In genomic region chr1:234817313-234818039, GRCh38 we compare ENCODE assay signal across 1 cellular context.
A peak's percentile ranks its signal among the peaks of the same experiment; 100 is the strongest.
TF ChIP-seq lines count a peak whose summit lies in the region.
"Not testable (repeated sequence)": the region's sequence is repeated elsewhere in the genome, so short reads cannot be mapped to it uniquely, and the experiment has no call there.

No MANE protein-coding gene starts in this region.

TF ChIP-seq in HepG2, 621 proteins besides CTCF, POLR2A, EP300 and RAD21 (continued from another document and continues in another):
- TF ChIP-seq, protein P1, sequence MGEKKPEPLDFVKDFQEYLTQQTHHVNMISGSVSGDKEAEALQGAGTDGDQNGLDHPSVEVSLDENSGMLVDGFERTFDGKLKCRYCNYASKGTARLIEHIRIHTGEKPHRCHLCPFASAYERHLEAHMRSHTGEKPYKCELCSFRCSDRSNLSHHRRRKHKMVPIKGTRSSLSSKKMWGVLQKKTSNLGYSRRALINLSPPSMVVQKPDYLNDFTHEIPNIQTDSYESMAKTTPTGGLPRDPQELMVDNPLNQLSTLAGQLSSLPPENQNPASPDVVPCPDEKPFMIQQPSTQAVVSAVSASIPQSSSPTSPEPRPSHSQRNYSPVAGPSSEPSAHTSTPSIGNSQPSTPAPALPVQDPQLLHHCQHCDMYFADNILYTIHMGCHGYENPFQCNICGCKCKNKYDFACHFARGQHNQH (CRISPR knock-in tag; IDR thresholded peaks at IDR 0.05), result peak; percentile 41; the same call in 1 of the 2 replicates
- peak; percentile 86 for TF ChIP-seq MED1 (CRISPR knock-in tag; IDR thresholded peaks at IDR 0.05)
- peak; percentile 55 for TF ChIP-seq ERF (CRISPR knock-in tag; IDR thresholded peaks at IDR 0.05)
- peak; percentile 72 for TF ChIP-seq HNRNPUL1 (IDR thresholded peaks at IDR 0.05; ENCODE audit: low read depth, low read length)
- peak; percentile 97 for TF ChIP-seq DRAP1 (CRISPR knock-in tag; IDR thresholded peaks at IDR 0.05)
- TF ChIP-seq GATAD2A (CRISPR knock-in tag; IDR thresholded peaks at IDR 0.05), result peak; percentile 58
- peak; percentile 64; the same call in 1 of the 2 replicates for TF ChIP-seq ZNF281 (CRISPR knock-in tag; IDR thresholded peaks at IDR 0.05; ENCODE audit: borderline replicate concordance)
- peak; percentile 86 for TF ChIP-seq ARID3A (IDR thresholded peaks at IDR 0.05; ENCODE audit: low read depth, low read length)
- TF ChIP-seq, protein P2, sequence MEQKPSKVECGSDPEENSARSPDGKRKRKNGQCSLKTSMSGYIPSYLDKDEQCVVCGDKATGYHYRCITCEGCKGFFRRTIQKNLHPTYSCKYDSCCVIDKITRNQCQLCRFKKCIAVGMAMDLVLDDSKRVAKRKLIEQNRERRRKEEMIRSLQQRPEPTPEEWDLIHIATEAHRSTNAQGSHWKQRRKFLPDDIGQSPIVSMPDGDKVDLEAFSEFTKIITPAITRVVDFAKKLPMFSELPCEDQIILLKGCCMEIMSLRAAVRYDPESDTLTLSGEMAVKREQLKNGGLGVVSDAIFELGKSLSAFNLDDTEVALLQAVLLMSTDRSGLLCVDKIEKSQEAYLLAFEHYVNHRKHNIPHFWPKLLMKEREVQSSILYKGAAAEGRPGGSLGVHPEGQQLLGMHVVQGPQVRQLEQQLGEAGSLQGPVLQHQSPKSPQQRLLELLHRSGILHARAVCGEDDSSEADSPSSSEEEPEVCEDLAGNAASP (CRISPR knock-in tag; IDR thresholded peaks at IDR 0.05; ENCODE audit: borderline replicate concordance), result peak; percentile 46; the same call in 1 of the 2 replicates
- peak; percentile 78 for TF ChIP-seq FOXP4 (CRISPR knock-in tag; IDR thresholded peaks at IDR 0.05)
- TF ChIP-seq, protein P3, sequence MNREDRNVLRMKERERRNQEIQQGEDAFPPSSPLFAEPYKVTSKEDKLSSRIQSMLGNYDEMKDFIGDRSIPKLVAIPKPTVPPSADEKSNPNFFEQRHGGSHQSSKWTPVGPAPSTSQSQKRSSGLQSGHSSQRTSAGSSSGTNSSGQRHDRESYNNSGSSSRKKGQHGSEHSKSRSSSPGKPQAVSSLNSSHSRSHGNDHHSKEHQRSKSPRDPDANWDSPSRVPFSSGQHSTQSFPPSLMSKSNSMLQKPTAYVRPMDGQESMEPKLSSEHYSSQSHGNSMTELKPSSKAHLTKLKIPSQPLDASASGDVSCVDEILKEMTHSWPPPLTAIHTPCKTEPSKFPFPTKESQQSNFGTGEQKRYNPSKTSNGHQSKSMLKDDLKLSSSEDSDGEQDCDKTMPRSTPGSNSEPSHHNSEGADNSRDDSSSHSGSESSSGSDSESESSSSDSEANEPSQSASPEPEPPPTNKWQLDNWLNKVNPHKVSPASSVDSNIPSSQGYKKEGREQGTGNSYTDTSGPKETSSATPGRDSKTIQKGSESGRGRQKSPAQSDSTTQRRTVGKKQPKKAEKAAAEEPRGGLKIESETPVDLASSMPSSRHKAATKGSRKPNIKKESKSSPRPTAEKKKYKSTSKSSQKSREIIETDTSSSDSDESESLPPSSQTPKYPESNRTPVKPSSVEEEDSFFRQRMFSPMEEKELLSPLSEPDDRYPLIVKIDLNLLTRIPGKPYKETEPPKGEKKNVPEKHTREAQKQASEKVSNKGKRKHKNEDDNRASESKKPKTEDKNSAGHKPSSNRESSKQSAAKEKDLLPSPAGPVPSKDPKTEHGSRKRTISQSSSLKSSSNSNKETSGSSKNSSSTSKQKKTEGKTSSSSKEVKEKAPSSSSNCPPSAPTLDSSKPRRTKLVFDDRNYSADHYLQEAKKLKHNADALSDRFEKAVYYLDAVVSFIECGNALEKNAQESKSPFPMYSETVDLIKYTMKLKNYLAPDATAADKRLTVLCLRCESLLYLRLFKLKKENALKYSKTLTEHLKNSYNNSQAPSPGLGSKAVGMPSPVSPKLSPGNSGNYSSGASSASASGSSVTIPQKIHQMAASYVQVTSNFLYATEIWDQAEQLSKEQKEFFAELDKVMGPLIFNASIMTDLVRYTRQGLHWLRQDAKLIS (CRISPR knock-in tag; IDR thresholded peaks at IDR 0.05), result peak; percentile 41; the same call in 1 of the 2 replicates
- TF ChIP-seq HNF1B (CRISPR knock-in tag; IDR thresholded peaks at IDR 0.05), result peak; percentile 98
- peak; percentile 24; the same call in 1 of the 2 replicates for TF ChIP-seq TBX3 (IDR thresholded peaks at IDR 0.05; ENCODE audit: borderline replicate concordance)
- TF ChIP-seq HNF1A (IDR thresholded peaks at IDR 0.05; ENCODE audit: low read depth), result peak; percentile 97
- TF ChIP-seq HNF1A (CRISPR knock-in tag; IDR thresholded peaks at IDR 0.05; ENCODE audit: borderline replicate concordance), result peak; percentile 98
- not testable (repeated sequence) for TF ChIP-seq SOX6, CREB1 (IDR thresholded peaks at IDR 0.05)
- peak; percentile 39; the same call in 1 of the 2 replicates for TF ChIP-seq SOX6 (CRISPR knock-in tag; IDR thresholded peaks at IDR 0.05)
- peak; percentile 45 for TF ChIP-seq FOXA3 (CRISPR knock-in tag; IDR thresholded peaks at IDR 0.05)
- TF ChIP-seq STAG1 (CRISPR knock-in tag; IDR thresholded peaks at IDR 0.05), result 0 out of 2 replicates have a peak, but pooled peaks have one; percentile 4
- TF ChIP-seq TBX2 (CRISPR knock-in tag; IDR thresholded peaks at IDR 0.05; ENCODE audit: borderline replicate concordance), result 0 out of 2 replicates have a peak, but pooled peaks have one; percentile 27
- peak; percentile 55; the same call in 1 of the 2 replicates for TF ChIP-seq CREB1 (CRISPR knock-in tag; IDR thresholded peaks at IDR 0.05)
- TF ChIP-seq RXRB (CRISPR knock-in tag; IDR thresholded peaks at IDR 0.05; ENCODE audit: borderline replicate concordance), result peak; percentile 76
- TF ChIP-seq PITX1 (CRISPR knock-in tag; IDR thresholded peaks at IDR 0.05), result peak; percentile 39; the same call in 1 of the 2 replicates
- TF ChIP-seq SAP130 (CRISPR knock-in tag; IDR thresholded peaks at IDR 0.05; ENCODE audit: low read depth), result peak; percentile 71
- TF ChIP-seq, protein P4, sequence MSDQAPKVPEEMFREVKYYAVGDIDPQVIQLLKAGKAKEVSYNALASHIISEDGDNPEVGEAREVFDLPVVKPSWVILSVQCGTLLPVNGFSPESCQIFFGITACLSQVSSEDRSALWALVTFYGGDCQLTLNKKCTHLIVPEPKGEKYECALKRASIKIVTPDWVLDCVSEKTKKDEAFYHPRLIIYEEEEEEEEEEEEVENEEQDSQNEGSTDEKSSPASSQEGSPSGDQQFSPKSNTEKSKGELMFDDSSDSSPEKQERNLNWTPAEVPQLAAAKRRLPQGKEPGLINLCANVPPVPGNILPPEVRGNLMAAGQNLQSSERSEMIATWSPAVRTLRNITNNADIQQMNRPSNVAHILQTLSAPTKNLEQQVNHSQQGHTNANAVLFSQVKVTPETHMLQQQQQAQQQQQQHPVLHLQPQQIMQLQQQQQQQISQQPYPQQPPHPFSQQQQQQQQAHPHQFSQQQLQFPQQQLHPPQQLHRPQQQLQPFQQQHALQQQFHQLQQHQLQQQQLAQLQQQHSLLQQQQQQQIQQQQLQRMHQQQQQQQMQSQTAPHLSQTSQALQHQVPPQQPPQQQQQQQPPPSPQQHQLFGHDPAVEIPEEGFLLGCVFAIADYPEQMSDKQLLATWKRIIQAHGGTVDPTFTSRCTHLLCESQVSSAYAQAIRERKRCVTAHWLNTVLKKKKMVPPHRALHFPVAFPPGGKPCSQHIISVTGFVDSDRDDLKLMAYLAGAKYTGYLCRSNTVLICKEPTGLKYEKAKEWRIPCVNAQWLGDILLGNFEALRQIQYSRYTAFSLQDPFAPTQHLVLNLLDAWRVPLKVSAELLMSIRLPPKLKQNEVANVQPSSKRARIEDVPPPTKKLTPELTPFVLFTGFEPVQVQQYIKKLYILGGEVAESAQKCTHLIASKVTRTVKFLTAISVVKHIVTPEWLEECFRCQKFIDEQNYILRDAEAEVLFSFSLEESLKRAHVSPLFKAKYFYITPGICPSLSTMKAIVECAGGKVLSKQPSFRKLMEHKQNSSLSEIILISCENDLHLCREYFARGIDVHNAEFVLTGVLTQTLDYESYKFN (CRISPR knock-in tag; conservative IDR thresholded peaks at IDR 0.05), result peak; percentile 81
- TF ChIP-seq ZNF652 (CRISPR knock-in tag; IDR thresholded peaks at IDR 0.05; ENCODE audit: borderline replicate concordance, low read depth), result 0 out of 2 replicates have a peak, but pooled peaks have one; percentile 56
- TF ChIP-seq TARDBP (CRISPR knock-in tag; IDR thresholded peaks at IDR 0.05), result peak; percentile 33; the same call in 1 of the 2 replicates
- peak; percentile 73; the same call in 1 of the 2 replicates for TF ChIP-seq POLR2G (IDR thresholded peaks at IDR 0.05; ENCODE audit: low read depth, low read length)
- 0 out of 2 replicates have a peak, but pooled peaks have one; percentile 15 for TF ChIP-seq FOXP1 (IDR thresholded peaks at IDR 0.05)
- peak; percentile 71 for TF ChIP-seq FOXP1 (CRISPR knock-in tag; IDR thresholded peaks at IDR 0.05)
